In genomic region chr2:70959271-70959761, GRCh38 we compare ENCODE assay signal across 21 cellular contexts. TPM values are rescaled to one million over a fixed set of nuclear protein-coding genes. Genes with fewer than 3 reads are reported as not detected.
DNase-seq lines count a peak whose midpoint lies in the region; ATAC-seq and TF ChIP-seq lines count a peak whose summit lies in the region.
"Had no signal": no experiment of that assay in that cellular context is flagged by ENCODE, and none has a peak within 500 bp of the region (broad histone marks: within the 10 kb centered on the region; RNA-seq: fewer than 3 reads in every experiment).

No MANE protein-coding gene starts in this region.

- TF ChIP-seq CTCF in activated B cell treated with CpG ODN at 0.5 μM for 24 hours (IDR thresholded peaks at IDR 0.05): no peak
- no peak for TF ChIP-seq CTCF in stomach (IDR thresholded peaks at IDR 0.05)

- peaks cover 2% of the 10 kb centered on the region for H3K4me1 Mint-ChIP-seq in activated T-cell treated with anti-CD3 and anti-CD28 coated beads, Interleukin-2, amount 50 U/mL, for 4 hours (ENCODE audit: low read depth)
- peaks cover 3% of the 10 kb centered on the region for H3K4me1 Mint-ChIP-seq in activated B cell treated with CpG ODN at 0.5 μM for 24 hours
- H3K4me1 Mint-ChIP-seq in stimulated activated naive B cell treated with anti-CD40 and anti-IgM and Interleukin-4, amounts not matched to agents 10 μg/mL and 1 μg/mL and 100 μg/mL, for 72 hours: peaks cover 5 to 6% of the 10 kb centered on the region in 2 donors

- POLR2A ChIA-PET in activated B cell treated with CpG ODN at 0.5 μM for 24 hours (lab: Charles Lee): no interaction called here

- no peaks in the 10 kb centered on the region for H3K36me3 Mint-ChIP-seq in activated T-cell treated with anti-CD3 and anti-CD28 coated beads, Interleukin-2, amount 50 U/mL, for 4 hours (ENCODE audit: insufficient read depth)
- no peaks in the 10 kb centered on the region for H3K36me3 Mint-ChIP-seq in activated B cell treated with CpG ODN at 0.5 μM for 24 hours (ENCODE audit: low read depth)
- H3K36me3 Mint-ChIP-seq in stimulated activated naive B cell treated with anti-CD40 and anti-IgM and Interleukin-4, amounts not matched to agents 10 μg/mL and 1 μg/mL and 100 μg/mL, for 72 hours: no peaks in the 10 kb centered on the region
- H3K36me3 Mint-ChIP-seq: CD14-positive monocyte had no signal

- TF ChIP-seq POLR2A in stomach (IDR thresholded peaks at IDR 0.05): no peak

- CTCF ChIA-PET in activated B cell treated with CpG ODN at 0.5 μM for 24 hours (lab: Charles Lee): no interaction called here

- no peak overlapping the region for H3K4me3 ChIP-seq in stomach
- H3K4me3 ChIP-seq: thoracic aorta had no signal

- peaks cover 48% of the 10 kb centered on the region for H3K27me3 Mint-ChIP-seq in activated T-cell treated with anti-CD3 and anti-CD28 coated beads, Interleukin-2, amount 50 U/mL, for 4 hours (ENCODE audit: low read depth)
- H3K27me3 Mint-ChIP-seq in activated B cell treated with CpG ODN at 0.5 μM for 24 hours: peaks cover 44% of the 10 kb centered on the region
- H3K27me3 Mint-ChIP-seq in stimulated activated naive B cell treated with anti-CD40 and anti-IgM and Interleukin-4, amounts not matched to agents 10 μg/mL and 1 μg/mL and 100 μg/mL, for 72 hours: peaks cover 61 to 64% of the 10 kb centered on the region in 2 donors

- no peaks in the 10 kb centered on the region for H3K9me3 Mint-ChIP-seq in activated T-cell treated with anti-CD3 and anti-CD28 coated beads, Interleukin-2, amount 50 U/mL, for 4 hours
- H3K9me3 Mint-ChIP-seq in activated B cell treated with CpG ODN at 0.5 μM for 24 hours: no peaks in the 10 kb centered on the region
- H3K9me3 Mint-ChIP-seq in stimulated activated naive B cell treated with anti-CD40 and anti-IgM and Interleukin-4, amounts not matched to agents 10 μg/mL and 1 μg/mL and 100 μg/mL, for 72 hours: no peaks in the 10 kb centered on the region

- peak; percentile 9 for DNase-seq in activated T-cell treated with anti-CD3 and anti-CD28 coated beads, Interleukin-2, amount 50 U/mL, for 1 hour
- DNase-seq in activated T-cell treated with anti-CD3 and anti-CD28 coated beads, Interleukin-2, amount 50 U/mL, for 4 hours: no peak
- DNase-seq in activated B cell treated with CpG ODN at 0.5 μM for 24 hours (peak; percentile 7), islet precursor cell (peak; percentile 54), stomach (peak; percentile 5), NCI-H526 treated with DMSO at 0.1 percent for 48 hours (lab: John Stamatoyannopoulos, UW) (no peak)
- DNase-seq in stimulated activated naive B cell treated with anti-CD40 and anti-IgM and Interleukin-4, amounts not matched to agents 10 μg/mL and 1 μg/mL and 100 μg/mL, for 72 hours: no peak
- no peak for DNase-seq in stimulated activated naive CD4-positive, alpha-beta T cell treated with Interleukin-2 at 50 U/mL for 16 hours (lab: John Stamatoyannopoulos, UW)
- DNase-seq: activated gamma-delta T cell; caudate nucleus; hypothalamus; mammary epithelial cell; NCI-H1105 treated with DMSO at 0.1 percent for 48 hours; NCI-H524; occipital lobe; stimulated activated CD4-positive, alpha-beta T cell treated with anti-CD3 and anti-CD28 coated beads, Interleukin-12 subunit alpha, Interleukin-12 subunit beta, amount 100 ng/mL, for 4 hours had no signal

- H3K27ac ChIP-seq in stomach: no peak overlapping the region
- H3K27ac ChIP-seq: thoracic aorta had no signal

- no peaks in the 10 kb centered on the region for H3K9me3 ChIP-seq in stomach
- H3K9me3 ChIP-seq: thoracic aorta had no signal

- no peak for ATAC-seq in activated T-cell treated with anti-CD3 and anti-CD28 coated beads, Interleukin-2, amount 50 U/mL, for 4 hours
- ATAC-seq in activated B cell treated with CpG ODN at 0.5 μM for 24 hours (ENCODE audit: low read depth): no peak
- ATAC-seq in stimulated activated naive B cell treated with anti-CD40 and anti-IgM and Interleukin-4, amounts not matched to agents 10 μg/mL and 1 μg/mL and 100 μg/mL, for 72 hours (replicated peaks): no peak
- ATAC-seq: Right ventricle myocardium inferior had no signal

- H3K27ac Mint-ChIP-seq in activated B cell treated with CpG ODN at 0.5 μM for 24 hours: no peak overlapping the region
- no peak overlapping the region for H3K27ac Mint-ChIP-seq in stimulated activated naive B cell treated with anti-CD40 and anti-IgM and Interleukin-4, amounts not matched to agents 10 μg/mL and 1 μg/mL and 100 μg/mL, for 72 hours
- H3K27ac Mint-ChIP-seq: CD14-positive monocyte had no signal

- 86 to 92% (median 89%) methylated on average over 4 to 9 of the region's 9 CpGs for WGBS in stomach, 5 donors

- H3K36me3 ChIP-seq in stomach: no peaks in the 10 kb centered on the region
- H3K36me3 ChIP-seq: thoracic aorta had no signal

- H3K27me3 ChIP-seq in stomach: peaks cover 0 to 96% (median 20%) of the 10 kb centered on the region in 3 donors

- TF ChIP-seq EP300 in stomach (IDR thresholded peaks at IDR 0.05): no peak

- intact Hi-C loops in activated B cell treated with CpG ODN at 0.5 μM for 24 hours (cut with micrococcal nuclease): no loop called here
- intact Hi-C loops in stomach (cut with DNase I; ENCODE audit: low total_unique reads): no loop called here

- no peaks in the 10 kb centered on the region for H3K4me1 ChIP-seq in stomach

- H3K4me3 Mint-ChIP-seq in activated T-cell treated with anti-CD3 and anti-CD28 coated beads, Interleukin-2, amount 50 U/mL, for 4 hours: no peak overlapping the region
- no peak overlapping the region for H3K4me3 Mint-ChIP-seq in activated B cell treated with CpG ODN at 0.5 μM for 24 hours
- H3K4me3 Mint-ChIP-seq in stimulated activated naive B cell treated with anti-CD40 and anti-IgM and Interleukin-4, amounts not matched to agents 10 μg/mL and 1 μg/mL and 100 μg/mL, for 72 hours: no peak overlapping the region
- H3K4me3 Mint-ChIP-seq: CD14-positive monocyte had no signal

RNA-seq across cellular contexts. Expression of gene ANKRD53, which starts 19.1 kb away (rescaled TPM):
- total RNA-seq in activated T-cell treated with anti-CD3 and anti-CD28 coated beads, Interleukin-2, amount 50 U/mL, for 4 hours: not detected
- total RNA-seq in activated B cell treated with CpG ODN at 0.5 μM for 24 hours (0.71 and 2.5 TPM in 2 replicates), stomach (under 1 TPM in 1 of 5 donors, not detected in 4; 0.45 TPM)
- polyA plus RNA-seq in stomach: 1 to 10 TPM in 2 of 3 donors, under 1 TPM in 1; 0.88 to 2.3 (median 1.3) TPM
- polyA plus RNA-seq: CD14-positive monocyte, keratinocyte had no signal

RNA-seq across cellular contexts. Expression of gene ATP6V1B1, which starts 23.6 kb away (rescaled TPM):
- not detected for total RNA-seq in activated T-cell treated with anti-CD3 and anti-CD28 coated beads, Interleukin-2, amount 50 U/mL, for 4 hours
- total RNA-seq in activated B cell treated with CpG ODN at 0.5 μM for 24 hours (not detected in 2 replicates), stomach (under 1 TPM in 1 of 5 donors, not detected in 4; 0.55 TPM)
- under 1 TPM in 1 of 3 donors, not detected in 2; 0.35 TPM for polyA plus RNA-seq in stomach
- total RNA-seq: frontal cortex, occipital lobe, Right ventricle myocardium inferior had no signal
- polyA plus RNA-seq: CD14-positive monocyte, keratinocyte had no signal

RNA-seq across cellular contexts. Expression of gene TEX261, which starts 35.4 kb away (rescaled TPM):
- total RNA-seq in activated T-cell treated with anti-CD3 and anti-CD28 coated beads, Interleukin-2, amount 50 U/mL, for 4 hours: 10 to 100 TPM; 78.6 to 89.6 (median 79.5) TPM
- 46.8 and 54.1 TPM in 2 replicates for total RNA-seq in activated B cell treated with CpG ODN at 0.5 μM for 24 hours
- 10 to 100 TPM in 2 of 5 donors, 1 to 10 TPM in 3; 5.2 to 39.1 (median 9.4) TPM for total RNA-seq in stomach
- polyA plus RNA-seq in stomach: 10 to 100 TPM; 17.1 to 19.2 (median 17.9) TPM

RNA-seq across cellular contexts. Expression of gene VAX2, which starts 58.9 kb away (rescaled TPM):
- total RNA-seq in activated T-cell treated with anti-CD3 and anti-CD28 coated beads, Interleukin-2, amount 50 U/mL, for 4 hours: under 1 TPM in 1 of 3 donors, not detected in 2; 0.11 TPM
- total RNA-seq in activated B cell treated with CpG ODN at 0.5 μM for 24 hours (not detected in 2 replicates), stomach (1 to 10 TPM in 1 of 5 donors, not detected in 4; 1.2 TPM)
- polyA plus RNA-seq in stomach: under 1 TPM in 2 of 3 donors, not detected in 1; 0.23 to 0.25 TPM
- total RNA-seq: frontal cortex had no signal
- polyA plus RNA-seq: CD14-positive monocyte, mammary epithelial cell had no signal

Comparison
In these comparisons a context has a peak if more than half of its experiments do, and no peak if none do; other contexts are left out.
1. DNase-seq: peak in activated T-cell treated with anti-CD3 and anti-CD28 coated beads, Interleukin-2, amount 50 U/mL, for 1 hour (single experiment), activated B cell treated with CpG ODN at 0.5 μM for 24 hours (single experiment), islet precursor cell (single experiment) and stomach (single experiment); none in activated T-cell treated with anti-CD3 and anti-CD28 coated beads, Interleukin-2, amount 50 U/mL, for 4 hours (single experiment), stimulated activated naive B cell treated with anti-CD40 and anti-IgM and Interleukin-4, amounts not matched to agents 10 μg/mL and 1 μg/mL and 100 μg/mL, for 72 hours (single experiment), NCI-H526 treated with DMSO at 0.1 percent for 48 hours (single experiment) and stimulated activated naive CD4-positive, alpha-beta T cell treated with Interleukin-2 at 50 U/mL for 16 hours (single experiment).